26 cellular contexts compared by ENCODE assay signal in the genomic region with DNA sequence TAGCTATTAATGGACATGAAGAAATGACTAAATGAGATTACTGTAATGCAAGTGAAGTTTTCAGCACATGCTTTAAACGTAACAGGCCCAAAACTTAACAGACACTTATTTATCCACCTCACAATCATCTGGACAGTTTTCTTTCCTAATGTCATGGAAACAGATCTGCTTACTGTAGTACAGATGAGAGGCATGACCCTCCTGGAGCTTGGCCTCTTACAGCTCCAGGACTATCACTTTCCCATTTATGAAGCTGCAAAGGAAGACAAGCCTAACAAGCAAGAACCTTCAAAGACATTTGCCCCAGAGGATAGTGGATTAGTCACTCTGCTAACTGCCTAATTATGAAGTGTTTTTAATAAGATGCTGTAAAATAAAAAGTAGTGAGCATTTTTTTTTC.
"Had no signal": no experiment of that assay in that cellular context is flagged by ENCODE, and none has a peak within 500 bp of the region (broad histone marks: within the 10 kb centered on the region; RNA-seq: fewer than 3 reads in every experiment).

No MANE protein-coding gene starts in this region.

- H3K79me2 ChIP-seq: hepatocyte had no signal

- H3K27me3 ChIP-seq: hepatocyte, pancreas, sigmoid colon, tibial nerve, vagina had no signal

- ATAC-seq: mucosa of descending colon; naive thymus-derived CD4-positive, alpha-beta T cell; natural killer cell treated with Interleukin-12 subunit alpha and Interleukin-12 subunit beta and Interleukin-15 and Interleukin-18, amount 100 ng/mL, for 72 hours; pancreas; right cardiac atrium; stimulated activated memory B cell treated with anti-CD40 and anti-IgM and Interleukin-4, amounts not matched to agents 10 μg/mL and 1 μg/mL and 100 μg/mL, for 72 hours; stimulated activated naive CD8-positive, alpha-beta T cell treated with anti-CD3 and anti-CD28 coated beads, Interleukin-15, amount 100 ng/mL, for 72 hours had no signal

- H3K4me1 ChIP-seq: left ventricle myocardium inferior, pancreas, prostate gland, sigmoid colon, tibial nerve, vagina had no signal

- H3K4me3 ChIP-seq: hepatocyte, left ventricle myocardium inferior, lung, mucosa of descending colon, pancreas, prostate gland, sigmoid colon, tibial nerve, vagina had no signal

- H3K9me3 ChIP-seq: left ventricle myocardium inferior, mucosa of descending colon, pancreas, prostate gland, sigmoid colon, tibial nerve, vagina had no signal

- DNase-seq: islet precursor cell; left ventricle myocardium inferior; midbrain; mucosa of descending colon; naive thymus-derived CD4-positive, alpha-beta T cell; nucleus accumbens; pancreas; posterior cingulate gyrus; retina; right cardiac atrium; sigmoid colon; small intestine; stimulated activated CD4-positive, alpha-beta T cell treated with anti-CD3 and anti-CD28 coated beads, Interleukin-1b, Interleukin-23, amount 100 ng/mL, for 48 hours; stimulated activated CD4-positive, alpha-beta T cell treated with anti-CD3 and anti-CD28 coated beads, Interleukin-2, amount 100 ng/mL, for 48 hours; stimulated activated CD4-positive, alpha-beta T cell treated with anti-CD3 and anti-CD28 coated beads, Interleukin-4, amount 100 ng/mL, for 4 hours; stimulated activated CD8-positive, alpha-beta memory T cell treated with anti-CD3 and anti-CD28 coated beads, Interleukin-4, amount 100 ng/mL, for 48 hours; stimulated activated naive CD4-positive, alpha-beta T cell treated with Interleukin-2 at 50 U/mL for 16 hours; stimulated activated naive CD8-positive, alpha-beta T cell treated with anti-CD3 and anti-CD28 coated beads, Interleukin-15, amount 100 ng/mL, for 72 hours; substantia nigra had no signal

- H3K27ac ChIP-seq: hepatocyte, left ventricle myocardium inferior, pancreas, prostate gland, sigmoid colon, tibial nerve, vagina had no signal

- H3K36me3 ChIP-seq: left ventricle myocardium inferior, pancreas, prostate gland, sigmoid colon, tibial nerve, vagina had no signal

- H2AFZ ChIP-seq: hepatocyte had no signal

- H3K4me2 ChIP-seq: hepatocyte had no signal
